ENCODE assay signal across 26 cellular contexts in genomic region chr6:68741501-68742343, GRCh38.
DNase-seq lines count a peak whose midpoint lies in the region; ATAC-seq lines count a peak whose summit lies in the region.
"Had no signal": no experiment of that assay in that cellular context is flagged by ENCODE, and none has a peak within 500 bp of the region (broad histone marks: within the 10 kb centered on the region; RNA-seq: fewer than 3 reads in every experiment).

No MANE protein-coding gene starts in this region.

- peaks cover 0 to 2% of the 10 kb centered on the region in 2 donors for H3K9me3 Mint-ChIP-seq in stimulated activated naive B cell treated with anti-CD40 and anti-IgM and Interleukin-4, amounts not matched to agents 10 μg/mL and 1 μg/mL and 100 μg/mL, for 72 hours
- H3K9me3 Mint-ChIP-seq: activated CD4-positive, alpha-beta memory T cell treated with anti-CD3 and anti-CD28 coated beads for 36 hours; activated T-helper 17 cell treated with anti-CD3 and anti-CD28 coated beads, Interleukin-2, amount 50 U/mL, for 72 hours; naive thymus-derived CD8-positive, alpha-beta T cell; stimulated activated naive CD8-positive, alpha-beta T cell treated with anti-CD3 and anti-CD28 coated beads, Interleukin-15, Interleukin-2, amounts not matched to agents 100 ng/mL and 50 ng/mL, for 24 hours had no signal

- H3K36me3 Mint-ChIP-seq in stimulated activated naive B cell treated with anti-CD40 and anti-IgM and Interleukin-4, amounts not matched to agents 10 μg/mL and 1 μg/mL and 100 μg/mL, for 72 hours, result no peaks in the 10 kb centered on the region
- H3K36me3 Mint-ChIP-seq: activated CD4-positive, alpha-beta memory T cell treated with anti-CD3 and anti-CD28 coated beads for 36 hours; activated naive CD4-positive, alpha-beta T cell treated with anti-CD3 and anti-CD28 coated beads, Interleukin-2, amount 50 U/mL, for 72 hours; naive thymus-derived CD8-positive, alpha-beta T cell had no signal

- H3K4me3 Mint-ChIP-seq in stimulated activated naive B cell treated with anti-CD40 and anti-IgM and Interleukin-4, amounts not matched to agents 10 μg/mL and 1 μg/mL and 100 μg/mL, for 72 hours, result no peak overlapping the region
- H3K4me3 Mint-ChIP-seq: activated CD4-positive, alpha-beta memory T cell treated with anti-CD3 and anti-CD28 coated beads for 36 hours; activated T-helper 17 cell treated with anti-CD3 and anti-CD28 coated beads, Interleukin-2, amount 50 U/mL, for 72 hours; naive thymus-derived CD8-positive, alpha-beta T cell; stimulated activated naive CD8-positive, alpha-beta T cell treated with anti-CD3 and anti-CD28 coated beads, Interleukin-15, Interleukin-2, amounts not matched to agents 100 ng/mL and 50 ng/mL, for 24 hours had no signal

- no peak overlapping the region for H3K27ac Mint-ChIP-seq in stimulated activated naive B cell treated with anti-CD40 and anti-IgM and Interleukin-4, amounts not matched to agents 10 μg/mL and 1 μg/mL and 100 μg/mL, for 72 hours
- H3K27ac Mint-ChIP-seq: activated CD4-positive, alpha-beta memory T cell treated with anti-CD3 and anti-CD28 coated beads for 36 hours; activated naive CD4-positive, alpha-beta T cell treated with anti-CD3 and anti-CD28 coated beads, Interleukin-2, amount 50 U/mL, for 72 hours; activated T-helper 17 cell treated with anti-CD3 and anti-CD28 coated beads, Interleukin-2, amount 50 U/mL, for 72 hours; stimulated activated naive CD8-positive, alpha-beta T cell treated with anti-CD3 and anti-CD28 coated beads, Interleukin-15, Interleukin-2, amounts not matched to agents 100 ng/mL and 50 ng/mL, for 24 hours had no signal

- H3K27me3 Mint-ChIP-seq in stimulated activated naive B cell treated with anti-CD40 and anti-IgM and Interleukin-4, amounts not matched to agents 10 μg/mL and 1 μg/mL and 100 μg/mL, for 72 hours, result no peaks in the 10 kb centered on the region
- H3K27me3 Mint-ChIP-seq: activated CD4-positive, alpha-beta memory T cell treated with anti-CD3 and anti-CD28 coated beads for 36 hours; activated T-helper 17 cell treated with anti-CD3 and anti-CD28 coated beads, Interleukin-2, amount 50 U/mL, for 72 hours; naive thymus-derived CD8-positive, alpha-beta T cell; stimulated activated naive CD8-positive, alpha-beta T cell treated with anti-CD3 and anti-CD28 coated beads, Interleukin-15, Interleukin-2, amounts not matched to agents 100 ng/mL and 50 ng/mL, for 24 hours had no signal

- no peaks in the 10 kb centered on the region for H3K4me1 Mint-ChIP-seq in stimulated activated naive B cell treated with anti-CD40 and anti-IgM and Interleukin-4, amounts not matched to agents 10 μg/mL and 1 μg/mL and 100 μg/mL, for 72 hours
- H3K4me1 Mint-ChIP-seq: activated T-helper 17 cell treated with anti-CD3 and anti-CD28 coated beads, Interleukin-2, amount 50 U/mL, for 72 hours had no signal

- ATAC-seq in GM18511 (IDR thresholded peaks at IDR 0.05; ENCODE audit: unreplicated experiment) (peak; percentile 22), GM19467 (IDR thresholded peaks at IDR 0.05; ENCODE audit: unreplicated experiment) (peak; percentile 19), HG02943 (IDR thresholded peaks at IDR 0.05; ENCODE audit: low read depth, unreplicated experiment) (peak; percentile 10), HG03139 (IDR thresholded peaks at IDR 0.05; ENCODE audit: unreplicated experiment) (no peak)
- ATAC-seq in stimulated activated naive B cell treated with anti-CD40 and anti-IgM and Interleukin-4, amounts not matched to agents 10 μg/mL and 1 μg/mL and 100 μg/mL, for 72 hours (replicated peaks), result no peak
- ATAC-seq: activated CD4-positive, CD25-positive, alpha-beta regulatory T cell treated with anti-CD3 and anti-CD28 coated beads, Interleukin-2, amount 50 U/mL, for 24 hours; activated naive CD4-positive, alpha-beta T cell treated with anti-CD3 and anti-CD28 coated beads, Interleukin-2, amount 50 U/mL, for 72 hours; activated T-helper 17 cell treated with anti-CD3 and anti-CD28 coated beads, Interleukin-2, amount 50 U/mL, for 72 hours; left ventricle myocardium superior had no signal

- DNase-seq in UCSD-AML1 (lab: John Stamatoyannopoulos, UW; ENCODE audit: unreplicated experiment), result peak; percentile 6
- DNase-seq in stimulated activated naive B cell treated with anti-CD40 and anti-IgM and Interleukin-4, amounts not matched to agents 10 μg/mL and 1 μg/mL and 100 μg/mL, for 72 hours, result no peak
- no peak for DNase-seq in NCI-H526 treated with DMSO at 0.1 percent for 48 hours (lab: John Stamatoyannopoulos, UW)
- no peak for DNase-seq in A172 (ENCODE audit: low spot score)
- DNase-seq: activated CD4-positive, alpha-beta memory T cell treated with anti-CD3 and anti-CD28 coated beads for 36 hours; activated CD8-positive, alpha-beta memory T cell treated with anti-CD3 and anti-CD28 coated beads, Interleukin-2, amount 50 U/mL, for 48 hours; anterior cingulate cortex; COR-L47; DND-41; effector memory CD4-positive, alpha-beta T cell; left ventricle myocardium superior; NCI-H524 treated with DMSO at 0.1 percent for 48 hours; occipital lobe; Peyer's patch; SHP77 treated with DMSO at 0.1 percent for 48 hours; SW 1271; T1000 had no signal

Comparison
In these comparisons a context has a peak if more than half of its experiments do, and no peak if none do; other contexts are left out.
1. ATAC-seq: peak in GM18511 (single experiment), GM19467 (single experiment) and HG02943 (single experiment); none in stimulated activated naive B cell treated with anti-CD40 and anti-IgM and Interleukin-4, amounts not matched to agents 10 μg/mL and 1 μg/mL and 100 μg/mL, for 72 hours (0 of 2) and HG03139 (single experiment).